ENCODE assay signal across 20 cellular contexts in the genomic region with DNA sequence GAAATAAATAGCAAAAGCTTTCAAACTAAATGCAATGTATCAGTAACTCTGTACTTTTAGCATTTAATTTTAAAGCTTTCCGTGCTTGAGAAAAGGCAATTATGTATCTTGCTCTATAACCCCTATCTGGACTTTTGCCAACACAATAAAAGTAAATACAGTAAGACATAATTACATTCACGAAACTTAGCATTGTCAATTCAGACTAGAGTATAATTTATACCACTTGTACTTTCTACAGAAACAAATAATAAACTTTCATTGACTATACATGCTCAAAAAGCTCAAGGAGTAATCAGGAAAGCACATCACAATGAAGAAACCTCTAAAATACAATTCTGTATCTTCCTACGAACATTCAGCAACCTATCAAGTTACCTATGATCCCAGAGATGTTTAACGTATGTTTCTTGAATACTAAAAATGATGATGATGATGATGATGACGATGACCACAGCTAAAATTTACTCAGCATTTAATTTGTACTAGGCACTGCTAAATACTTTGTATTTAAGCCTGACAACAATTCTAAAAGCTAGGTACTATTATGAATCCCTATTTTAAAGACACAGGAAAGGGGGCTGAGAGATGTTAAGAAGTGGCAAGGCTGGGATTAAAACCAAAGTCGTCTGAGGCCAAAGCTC.
"Had no signal": no experiment of that assay in that cellular context is flagged by ENCODE, and none has a peak within 500 bp of the region (broad histone marks: within the 10 kb centered on the region; RNA-seq: fewer than 3 reads in every experiment).

No MANE protein-coding gene starts in this region.

- H3K27me3 Mint-ChIP-seq: activated CD4-positive, alpha-beta T cell treated with anti-CD3 and anti-CD28 coated beads for 36 hours; activated CD8-positive, alpha-beta T cell treated with anti-CD3 and anti-CD28 coated beads for 36 hours; activated naive CD8-positive, alpha-beta T cell treated with anti-CD3 and anti-CD28 coated beads, Interleukin-2, amount 10 ng/mL, durations not matched to agents 7 days and 5 days; naive thymus-derived CD8-positive, alpha-beta T cell; progenitor cell of endocrine pancreas; stimulated activated naive B cell treated with anti-CD40 and anti-IgM and Interleukin-4, amounts not matched to agents 10 μg/mL and 1 μg/mL and 100 μg/mL, for 72 hours had no signal

- H3K4me1 ChIP-seq: breast epithelium had no signal

- H3K9me3 Mint-ChIP-seq: activated CD8-positive, alpha-beta T cell treated with anti-CD3 and anti-CD28 coated beads for 36 hours; activated naive CD8-positive, alpha-beta T cell treated with anti-CD3 and anti-CD28 coated beads, Interleukin-2, amount 10 ng/mL, durations not matched to agents 7 days and 5 days; activated T-cell treated with anti-CD3 and anti-CD28 coated beads, Interleukin-2, amount 50 U/mL, for 72 hours; immature natural killer cell; naive thymus-derived CD8-positive, alpha-beta T cell; stimulated activated naive B cell treated with anti-CD40 and anti-IgM and Interleukin-4, amounts not matched to agents 10 μg/mL and 1 μg/mL and 100 μg/mL, for 72 hours had no signal

- H3K27me3 ChIP-seq: breast epithelium, dorsolateral prefrontal cortex, esophagus squamous epithelium, spleen, transverse colon had no signal

- H3K4me3 ChIP-seq: breast epithelium, dorsolateral prefrontal cortex, esophagus squamous epithelium, spleen, transverse colon had no signal

- H3K9me3 ChIP-seq: breast epithelium, esophagus squamous epithelium, spleen, transverse colon had no signal

- H3K36me3 ChIP-seq: breast epithelium had no signal

- DNase-seq: activated CD4-positive, alpha-beta T cell treated with anti-CD3 and anti-CD28 coated beads for 36 hours; activated CD8-positive, alpha-beta memory T cell treated with anti-CD3 and anti-CD28 coated beads, Interleukin-2, amount 50 U/mL, for 4 hours; activated CD8-positive, alpha-beta T cell treated with anti-CD3 and anti-CD28 coated beads for 36 hours; activated gamma-delta T cell treated with Interleukin-2 at 50 U/mL for 16 hours; activated naive CD8-positive, alpha-beta T cell treated with anti-CD3 and anti-CD28 coated beads, Interleukin-2, amount 10 ng/mL, durations not matched to agents 7 days and 5 days; activated T-cell treated with anti-CD3 and anti-CD28 coated beads, Interleukin-2, amount 50 U/mL, for 72 hours; anterior cingulate cortex; dorsolateral prefrontal cortex; esophagus squamous epithelium; foreskin fibroblast; glutamatergic neuron; immature natural killer cell; naive thymus-derived CD8-positive, alpha-beta T cell; spleen; stimulated activated CD4-positive, alpha-beta T cell treated with anti-CD3 and anti-CD28 coated beads, Interleukin-1b, Interleukin-23, amount 100 ng/mL, for 48 hours; stimulated activated naive B cell treated with anti-CD40 and anti-IgM and Interleukin-4, amounts not matched to agents 10 μg/mL and 1 μg/mL and 100 μg/mL, for 72 hours; transverse colon had no signal

- H3K4me3 Mint-ChIP-seq: activated CD4-positive, alpha-beta T cell treated with anti-CD3 and anti-CD28 coated beads for 36 hours; activated CD8-positive, alpha-beta T cell treated with anti-CD3 and anti-CD28 coated beads for 36 hours; activated naive CD8-positive, alpha-beta T cell treated with anti-CD3 and anti-CD28 coated beads, Interleukin-2, amount 10 ng/mL, durations not matched to agents 7 days and 5 days; activated T-cell treated with anti-CD3 and anti-CD28 coated beads, Interleukin-2, amount 50 U/mL, for 72 hours; immature natural killer cell; naive thymus-derived CD8-positive, alpha-beta T cell; stimulated activated naive B cell treated with anti-CD40 and anti-IgM and Interleukin-4, amounts not matched to agents 10 μg/mL and 1 μg/mL and 100 μg/mL, for 72 hours had no signal

- H3K27ac Mint-ChIP-seq: activated CD4-positive, alpha-beta T cell treated with anti-CD3 and anti-CD28 coated beads for 36 hours; activated CD8-positive, alpha-beta T cell treated with anti-CD3 and anti-CD28 coated beads for 36 hours; activated naive CD8-positive, alpha-beta T cell treated with anti-CD3 and anti-CD28 coated beads, Interleukin-2, amount 10 ng/mL, durations not matched to agents 7 days and 5 days; activated T-cell treated with anti-CD3 and anti-CD28 coated beads, Interleukin-2, amount 50 U/mL, for 72 hours; immature natural killer cell; naive thymus-derived CD8-positive, alpha-beta T cell; progenitor cell of endocrine pancreas; stimulated activated naive B cell treated with anti-CD40 and anti-IgM and Interleukin-4, amounts not matched to agents 10 μg/mL and 1 μg/mL and 100 μg/mL, for 72 hours had no signal

- ATAC-seq: activated CD8-positive, alpha-beta T cell treated with anti-CD3 and anti-CD28 coated beads for 36 hours; naive thymus-derived CD8-positive, alpha-beta T cell; sciatic nerve; stimulated activated naive B cell treated with anti-CD40 and anti-IgM and Interleukin-4, amounts not matched to agents 10 μg/mL and 1 μg/mL and 100 μg/mL, for 72 hours had no signal
